In genomic region chr19:13794752-13795589, GRCh38 we compare ENCODE assay signal across 1 cellular context.
A peak's percentile ranks its signal among the peaks of the same experiment; 100 is the strongest.
TF ChIP-seq lines count a peak whose summit lies in the region.

Gene ZSWIM4, plus strand, starts transcription at chr19:13795443. Its CDS starts 206 bp downstream, at chr19:13795649.

TF ChIP-seq in K562, 482 proteins besides CTCF, POLR2A, EP300 and RAD21 (continued from another document and continues in another):
- TF ChIP-seq ZNF444 (CRISPR knock-in tag; IDR thresholded peaks at IDR 0.05) (no peak), GABPA (tag; conservative IDR thresholded peaks at IDR 0.05; ENCODE audit: low read depth) (peak; percentile 59), POLR2B (IDR thresholded peaks at IDR 0.05; ENCODE audit: low read depth, partially characterized antibody) (peak; percentile 52), RCOR1 (IDR thresholded peaks at IDR 0.05; ENCODE audit: borderline replicate concordance in 1 of 2, low read depth in 2 of 2, low read length in 2 of 2) (peak; percentile 58 to 93; a peak in 3 of 4 replicates), ZFPM2 (CRISPR knock-in tag; IDR thresholded peaks at IDR 0.05) (0 out of 2 replicates have a peak, but pooled peaks have one; percentile 28), PHF20 (IDR thresholded peaks at IDR 0.05; ENCODE audit: partially characterized antibody) (peak; percentile 46), ATF1 (CRISPR knock-in tag; IDR thresholded peaks at IDR 0.05) (no peak), ATF1 (tag; IDR thresholded peaks at IDR 0.05) (peak; percentile 87), KLF1 (tag; IDR thresholded peaks at IDR 0.05) (peak; percentile 59; the same call in 1 of the 2 replicates), PKNOX1 (IDR thresholded peaks at IDR 0.05) (peak; percentile 100), TAF9B (IDR thresholded peaks at IDR 0.05; ENCODE audit: partially characterized antibody) (no peak), ZNF717 (CRISPR knock-in tag; IDR thresholded peaks at IDR 0.05) (no peak), CBX1 (IDR thresholded peaks at IDR 0.05; ENCODE audit: low read depth) (peak; percentile 96), HNRNPL (IDR thresholded peaks at IDR 0.05; ENCODE audit: low read depth, low read length) (no peak), MEF2D (tag; conservative IDR thresholded peaks at IDR 0.05; ENCODE audit: low read depth) (0 out of 2 replicates have a peak, but pooled peaks have one; percentile 50), SMARCC2 (IDR thresholded peaks at IDR 0.05; ENCODE audit: low read depth) (no peak), ZNF592 (IDR thresholded peaks at IDR 0.05) (no peak), THRAP3 (IDR thresholded peaks at IDR 0.05; ENCODE audit: borderline replicate concordance) (no peak), CHD1 (IDR thresholded peaks at IDR 0.05; ENCODE audit: low read length) (peak; percentile 71), ILF3 (IDR thresholded peaks at IDR 0.05; ENCODE audit: borderline replicate concordance) (no peak; the same call in 1 of the 2 replicates), REST (CRISPR knock-in tag; IDR thresholded peaks at IDR 0.05; ENCODE audit: low read depth) (0 out of 2 replicates have a peak, but pooled peaks have one; percentile 34), PHF8 (IDR thresholded peaks at IDR 0.05; ENCODE audit: borderline replicate concordance, low read length) (peak; percentile 75; the same call in 1 of the 2 replicates), JUNB (CRISPR knock-in tag; conservative IDR thresholded peaks at IDR 0.05) (no peak), SMAD4 (CRISPR knock-in tag; conservative IDR thresholded peaks at IDR 0.05) (peak; percentile 60), DDX20 (tag; IDR thresholded peaks at IDR 0.05; ENCODE audit: low read depth) (no peak), ID3 (CRISPR knock-in tag; IDR thresholded peaks at IDR 0.05) (no peak), ID3 (tag; IDR thresholded peaks at IDR 0.05) (peak; percentile 39; the same call in 1 of the 2 replicates), POLR2AphosphoS2 (IDR thresholded peaks at IDR 0.05; ENCODE audit: low read length) (no peak), HDAC6 (IDR thresholded peaks at IDR 0.05; ENCODE audit: low read depth, low read length) (no peak), ZNF324 (CRISPR knock-in tag; IDR thresholded peaks at IDR 0.05) (no peak), ZNF232 (CRISPR knock-in tag; IDR thresholded peaks at IDR 0.05) (no peak), SMARCE1 (IDR thresholded peaks at IDR 0.05) (peak; percentile 24; the same call in 1 of the 2 replicates), ZNF384 (IDR thresholded peaks at IDR 0.05; ENCODE audit: low read depth, low read length) (no peak), HDAC2 (IDR thresholded peaks at IDR 0.05) (peak; percentile 99), ZFP1 (CRISPR knock-in tag; IDR thresholded peaks at IDR 0.05) (no peak), HSF4 (CRISPR knock-in tag; IDR thresholded peaks at IDR 0.05; ENCODE audit: borderline replicate concordance) (no peak), ZNF518B (CRISPR knock-in tag; IDR thresholded peaks at IDR 0.05) (no peak), MECOM (CRISPR knock-in tag; IDR thresholded peaks at IDR 0.05) (no peak), MCM2 (IDR thresholded peaks at IDR 0.05; ENCODE audit: low read depth) (no peak), ZNF143 (CRISPR knock-in tag; IDR thresholded peaks at IDR 0.05) (no peak), TEAD4 (IDR thresholded peaks at IDR 0.05; ENCODE audit: low read length) (peak; percentile 38; the same call in 1 of the 2 replicates), TEAD4 (CRISPR knock-in tag; IDR thresholded peaks at IDR 0.05; ENCODE audit: borderline replicate concordance) (no peak), ZNF217 (CRISPR knock-in tag; IDR thresholded peaks at IDR 0.05) (no peak), YY1 (IDR thresholded peaks at IDR 0.05; ENCODE audit: borderline replicate concordance in 1 of 3, control insufficient read depth in 1 of 3, extremely low read depth in 1 of 3, insufficient read depth in 3 of 3, insufficient read length in 1 of 3, insufficient replicate concordance in 2 of 3, low read depth in 1 of 3, low read length in 2 of 3) (peak in 2 of 3 experiments; percentile 43 to 60), AFF4 (CRISPR knock-in tag; IDR thresholded peaks at IDR 0.05) (no peak), ZFP36 (IDR thresholded peaks at IDR 0.05; ENCODE audit: low read depth, low read length, partially characterized antibody) (peak; percentile 94), HOMEZ (CRISPR knock-in tag; IDR thresholded peaks at IDR 0.05) (no peak), ETV6 (IDR thresholded peaks at IDR 0.05; ENCODE audit: borderline replicate concordance in 1 of 2, low read depth in 2 of 2, low read length in 1 of 2) (no peak), ETV6 (CRISPR knock-in tag; IDR thresholded peaks at IDR 0.05; ENCODE audit: borderline replicate concordance) (no peak)
